Comparison of ENCODE assay signal across 8 cellular contexts in the genomic region with DNA sequence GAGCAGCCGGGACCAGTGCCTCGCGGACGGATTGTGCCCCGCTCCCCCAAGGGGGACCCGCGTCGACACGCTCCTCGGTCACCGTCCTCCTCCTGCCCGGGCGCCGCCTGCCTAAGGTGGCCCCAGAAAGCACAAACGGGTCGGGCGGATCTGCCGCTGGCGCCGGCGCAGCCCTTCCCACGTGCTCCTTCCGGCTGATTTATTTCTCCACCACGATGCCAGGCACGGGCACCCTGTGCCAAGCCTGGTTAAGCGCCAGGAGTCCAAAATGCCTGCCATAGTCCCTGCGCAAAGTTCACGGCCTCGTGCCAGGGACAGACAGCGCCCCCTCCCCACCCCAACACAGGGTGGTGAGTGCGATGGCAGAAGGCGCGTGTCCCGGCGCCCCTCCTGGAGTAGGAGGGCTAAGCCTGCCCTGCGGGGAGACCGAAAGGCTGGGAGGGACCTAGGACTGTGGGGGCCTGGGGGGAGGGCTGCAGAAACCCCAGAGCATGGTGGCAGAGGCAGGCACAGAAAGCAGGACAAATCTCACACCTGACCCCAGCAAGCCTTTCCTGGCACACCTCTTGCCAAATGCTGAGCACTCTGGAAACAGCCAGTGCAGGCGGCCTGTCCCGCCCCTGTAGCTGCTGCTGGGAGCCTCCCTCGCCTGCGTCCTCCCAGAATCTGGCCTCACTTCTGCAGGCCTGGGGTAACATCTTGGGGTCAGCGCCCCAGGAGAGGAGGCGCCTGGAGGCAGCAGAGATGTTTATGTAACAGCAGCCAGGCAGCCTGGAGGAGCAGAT. TPM values are rescaled to one million over a fixed set of nuclear protein-coding genes. Genes with fewer than 3 reads are reported as not detected.
DNase-seq lines count a peak whose midpoint lies in the region; ATAC-seq and TF ChIP-seq lines count a peak whose summit lies in the region.

No MANE protein-coding gene starts in this region.

- peak in 6 of 7 experiments; percentile 40 to 65 (median 60) for DNase-seq in CD8-positive, alpha-beta T cell
- DNase-seq in HCT116 (ENCODE audit: low read depth, low spot score) (no peak), PC-9 (peak; percentile 67 to 75), NCI-H1436 (lab: John Stamatoyannopoulos, UW) (no peak)
- DNase-seq in activated naive CD4-positive, alpha-beta T cell treated with anti-CD3 and anti-CD28 coated beads, Interleukin-2, amount 50 U/mL, for 16 hours, result peak; percentile 63

- peaks cover 29% of the 10 kb centered on the region for H3K4me1 Mint-ChIP-seq in CD8-positive, alpha-beta T cell (ENCODE audit: low read depth)

- CTCF ChIA-PET in CD8-positive, alpha-beta T cell (lab: Charles Lee), result interaction anchor here (1.4 kb wide), 1 partner anchor 59 kb away, joined by 3 read pairs; no protein-coding TSS in a partner anchor
- CTCF ChIA-PET in HCT116 (lab: Charles Lee), result no interaction called here
- CTCF ChIA-PET in PC-9 (lab: Charles Lee), result interaction anchor here (0.6 kb wide), 1 partner anchor 63 kb away, joined by 7 read pairs; no protein-coding TSS in a partner anchor

- H4K20me1 ChIP-seq in HCT116 (ENCODE audit: insufficient read depth), result peaks cover 4% of the 10 kb centered on the region; the same call in 1 of the 2 replicates
- H4K20me1 ChIP-seq in PC-9 (ENCODE audit: insufficient read depth), result peaks cover 10% of the 10 kb centered on the region

- peak overlapping the region; percentile 85 for H3K4me3 Mint-ChIP-seq in CD8-positive, alpha-beta T cell

- H3K36me3 Mint-ChIP-seq in CD8-positive, alpha-beta T cell, result peaks cover 8% of the 10 kb centered on the region

- TF ChIP-seq CTCF in CD8-positive, alpha-beta T cell (IDR thresholded peaks at IDR 0.05), result no peak
- TF ChIP-seq CTCF in HCT116 (IDR thresholded peaks at IDR 0.05 in 2 of 3, conservative IDR thresholded peaks at IDR 0.05 in 1 of 3; ENCODE audit: borderline replicate concordance in 1 of 3, insufficient read depth in 1 of 3, low read depth in 2 of 3, low read length in 2 of 3) (no peak), PC-9 (conservative IDR thresholded peaks at IDR 0.05) (no peak), gastroesophageal sphincter (IDR thresholded peaks at IDR 0.05) (peak in 1 of 4 experiments; percentile 19), neutrophil (IDR thresholded peaks at IDR 0.05) (no peak)

- no peaks in the 10 kb centered on the region for H3K27me3 ChIP-seq in CD8-positive, alpha-beta T cell (ENCODE audit: insufficient read depth, low read length)
- H3K27me3 ChIP-seq in HCT116 (ENCODE audit: insufficient read depth, low read length) (no peaks in the 10 kb centered on the region), PC-9 (ENCODE audit: insufficient read depth, low read depth) (no peaks in the 10 kb centered on the region), gastroesophageal sphincter (no peaks in the 10 kb centered on the region), neutrophil (no peaks in the 10 kb centered on the region)

- 0% methylated on average over 6 of the region's 43 CpGs; no CpG with 5 or more reads in 1 of the 2 donors for WGBS in gastroesophageal sphincter (ENCODE audit: low coverage in 1 of 2), 2 donors

- no TSS peak for BruUV-seq in HCT116 (replicated peaks; lab: Mats Ljungman, UMichigan)
- BruUV-seq in PC-9 (replicated peaks; lab: Mats Ljungman, UMichigan), result no TSS peak

- RAD21 ChIA-PET in HCT116 (lab: Charles Lee; ENCODE audit: low non-redundant PET in 1 of 2, low total read pairs in 2 of 2, uncharacterized antibody in 2 of 2, unreplicated experiment in 2 of 2), result no interaction called here

- H3F3A ChIP-seq in PC-9 (ENCODE audit: insufficient read depth, low read depth), result peaks cover 15% of the 10 kb centered on the region; the same call in 1 of the 2 replicates

- no peaks in the 10 kb centered on the region for H3K9me3 Mint-ChIP-seq in CD8-positive, alpha-beta T cell

- peaks cover 3% of the 10 kb centered on the region for H3K36me3 ChIP-seq in CD8-positive, alpha-beta T cell (ENCODE audit: insufficient read depth, low read length)
- H3K36me3 ChIP-seq in HCT116 (ENCODE audit: control insufficient read depth in 1 of 2, insufficient read depth in 2 of 2, low read length in 2 of 2) (peaks cover 10 to 12% of the 10 kb centered on the region in 2 experiments; a peak in 1 of 4 replicates), PC-9 (ENCODE audit: low read depth) (no peaks in the 10 kb centered on the region), gastroesophageal sphincter (peaks cover 0 to 17% of the 10 kb centered on the region in 2 donors), neutrophil (peaks cover 26% of the 10 kb centered on the region)

- H3K27ac Mint-ChIP-seq in CD8-positive, alpha-beta T cell, result peak overlapping the region; percentile 82

- H3K9me2 ChIP-seq in HCT116 (ENCODE audit: insufficient read depth), result no peaks in the 10 kb centered on the region
- no peaks in the 10 kb centered on the region for H3K9me2 ChIP-seq in PC-9 (ENCODE audit: insufficient read depth)

- H3K9ac ChIP-seq in HCT116 (ENCODE audit: low read length), result peak overlapping the region; percentile 94

- H3K27me3 Mint-ChIP-seq in CD8-positive, alpha-beta T cell (ENCODE audit: low read depth), result no peaks in the 10 kb centered on the region

- peak overlapping the region; percentile 42 for H3K27ac ChIP-seq in CD8-positive, alpha-beta T cell (ENCODE audit: low read depth, low read length)
- H3K27ac ChIP-seq in HCT116 (ENCODE audit: low read depth, low read length), result peak overlapping the region; percentile 100
- peak overlapping the region; percentile 99 for H3K27ac ChIP-seq in PC-9
- H3K27ac ChIP-seq in gastroesophageal sphincter, result peak overlapping the region; percentile 94 to 100 (median 97)
- H3K27ac ChIP-seq in neutrophil, result peak overlapping the region; percentile 91

- peak; percentile 21 for ATAC-seq in CD8-positive, alpha-beta T cell
- ATAC-seq in HCT116, result peak; percentile 23
- peak; percentile 66 for ATAC-seq in gastroesophageal sphincter
- no peak for ATAC-seq in HG03045 (IDR thresholded peaks at IDR 0.05; ENCODE audit: unreplicated experiment)

- no peaks in the 10 kb centered on the region for H3K9me3 ChIP-seq in CD8-positive, alpha-beta T cell (ENCODE audit: low read length)
- H3K9me3 ChIP-seq in HCT116 (ENCODE audit: control insufficient read depth in 1 of 2, insufficient read depth in 1 of 2, low read depth in 1 of 2, low read length in 2 of 2) (no peaks in the 10 kb centered on the region), PC-9 (ENCODE audit: insufficient read depth, low read depth) (no peaks in the 10 kb centered on the region), gastroesophageal sphincter (no peaks in the 10 kb centered on the region), neutrophil (no peaks in the 10 kb centered on the region)

- intact Hi-C loops in CD8-positive, alpha-beta T cell (cut with DNase I, micrococcal nuclease), result loop anchor here (1.0 to 10.0 kb wide), 7 partner anchors 14 to 1058 kb away; partner anchors contain the start of genes SEC16A (in 2 of the 2), TMEM141 (in 2 of the 2), ARRDC1 (in 1 of the 2) and CCDC183 (in 1 of the 2)
- intact Hi-C loops in HCT116 (cut with micrococcal nuclease) (loop anchor here (2.0 kb wide), 1 partner anchor 32 kb away; no protein-coding TSS in a partner anchor), PC-9 (cut with micrococcal nuclease; ENCODE audit: unreplicated experiment) (loop anchor here (1.0 to 5.0 kb wide), 3 partner anchors 25 to 145 kb away; no protein-coding TSS in a partner anchor)

- POLR2A ChIA-PET in CD8-positive, alpha-beta T cell (lab: Charles Lee), result interaction anchor here (1.7 kb wide), 1 partner anchor 14 kb away, joined by 4 read pairs; no protein-coding TSS in a partner anchor
- POLR2A ChIA-PET in HCT116 (lab: Charles Lee), result interaction anchor here (0.6 kb wide), 1 partner anchor 201 kb away, joined by 3 read pairs; no protein-coding TSS in a partner anchor
- POLR2A ChIA-PET in PC-9 (lab: Charles Lee; ENCODE audit: unreplicated experiment), result interaction anchor here (0.5 to 0.7 kb wide), 3 partner anchors 11 to 81 kb away, joined by 6 to 19 read pairs (median 8); no protein-coding TSS in a partner anchor

- no peak for TF ChIP-seq POLR2A in HCT116 (IDR thresholded peaks at IDR 0.05; ENCODE audit: borderline replicate concordance, extremely low read depth, insufficient read depth, insufficient read length)
- TF ChIP-seq POLR2A in gastroesophageal sphincter (IDR thresholded peaks at IDR 0.05), result peak in 1 of 2 donors; percentile 24

- TF ChIP-seq RAD21 in HCT116 (IDR thresholded peaks at IDR 0.05; ENCODE audit: low read depth), result no peak

- H3K4me1 ChIP-seq in CD8-positive, alpha-beta T cell (ENCODE audit: insufficient read depth, low read length), result peaks cover 35% of the 10 kb centered on the region
- peaks cover 42 to 61% of the 10 kb centered on the region in 2 experiments for H3K4me1 ChIP-seq in HCT116 (ENCODE audit: control insufficient read depth in 1 of 2, insufficient read depth in 2 of 2, low read length in 2 of 2)
- peaks cover 35% of the 10 kb centered on the region for H3K4me1 ChIP-seq in PC-9 (replicated peaks; ENCODE audit: insufficient read depth)
- H3K4me1 ChIP-seq in gastroesophageal sphincter, result peaks cover 4 to 88% (median 52%) of the 10 kb centered on the region in 3 donors
- H3K4me1 ChIP-seq in neutrophil (ENCODE audit: control insufficient read depth in 1 of 2, insufficient read depth in 1 of 2, low read depth in 1 of 2, low read length in 1 of 2), result peaks cover 70 to 87% of the 10 kb centered on the region in 2 experiments

- H3K79me2 ChIP-seq in HCT116 (ENCODE audit: insufficient read depth, low read length) (peaks cover 33% of the 10 kb centered on the region), PC-9 (ENCODE audit: low read depth) (peaks cover 13% of the 10 kb centered on the region)

- H3K4me3 ChIP-seq in CD8-positive, alpha-beta T cell (ENCODE audit: low read depth, low read length), result peak overlapping the region; percentile 68
- H3K4me3 ChIP-seq in HCT116 (replicated peaks in 1 of 2; ENCODE audit: low read depth in 1 of 2, low read length in 2 of 2) (peak overlapping the region; percentile 59 to 67), PC-9 (peak overlapping the region; percentile 85), gastroesophageal sphincter (peak overlapping the region; percentile 53 to 98), neutrophil (ENCODE audit: low read depth in 1 of 2, low read length in 1 of 2) (peak overlapping the region; percentile 77 to 79)

- H3K4me2 ChIP-seq in HCT116 (ENCODE audit: low read length) (peak overlapping the region; percentile 94), PC-9 (peak overlapping the region; percentile 98)

- no peak for TF ChIP-seq EP300 in gastroesophageal sphincter (IDR thresholded peaks at IDR 0.05)

- H2AFZ ChIP-seq in HCT116 (ENCODE audit: low read depth, low read length, poor library complexity, severe bottlenecking) (no peak overlapping the region), PC-9 (peak overlapping the region; percentile 78)

TF ChIP-seq in HCT116, 20 proteins besides CTCF, POLR2A, EP300 and RAD21 (continues in another document):
- TF ChIP-seq POLR2AphosphoS5 (IDR thresholded peaks at IDR 0.05; ENCODE audit: low read depth, low read length), result peak; percentile 53

RNA-seq across cellular contexts. Expression of gene NOTCH1, which starts 1.0 kb away (rescaled TPM):
- 10 to 100 TPM; 29.0 to 30.0 TPM for total RNA-seq in CD8-positive, alpha-beta T cell
- total RNA-seq in HCT116 (2021; ENCODE audit: unreplicated experiment), result 36.2 TPM
- 14.8 and 21.3 TPM in 2 replicates for polyA plus RNA-seq in HCT116 (2012)
- 39.2 and 51.4 TPM in 2 replicates for total RNA-seq in PC-9 (2021)
- total RNA-seq in gastroesophageal sphincter, result 10 to 100 TPM; 31.1 to 72.1 (median 44.0) TPM

Comparison
In these comparisons a context has a peak if more than half of its experiments do, and no peak if none do; other contexts are left out.
1. DNase-seq: peak in CD8-positive, alpha-beta T cell (6 of 7), PC-9 (2 of 2) and activated naive CD4-positive, alpha-beta T cell treated with anti-CD3 and anti-CD28 coated beads, Interleukin-2, amount 50 U/mL, for 16 hours (single experiment); none in HCT116 (single experiment) and NCI-H1436 (single experiment).
2. H3K27ac ChIP-seq: peak in every context shown above with its lines; median percentile 100 in HCT116; 99 in PC-9; 97 in gastroesophageal sphincter; 91 in neutrophil; 42 in CD8-positive, alpha-beta T cell.
3. Peak in every context shown above with its lines, with median percentiles within 50 percentile points of each other: H3K4me3 ChIP-seq.